1 cellular context compared by ENCODE assay signal in the genomic region with DNA sequence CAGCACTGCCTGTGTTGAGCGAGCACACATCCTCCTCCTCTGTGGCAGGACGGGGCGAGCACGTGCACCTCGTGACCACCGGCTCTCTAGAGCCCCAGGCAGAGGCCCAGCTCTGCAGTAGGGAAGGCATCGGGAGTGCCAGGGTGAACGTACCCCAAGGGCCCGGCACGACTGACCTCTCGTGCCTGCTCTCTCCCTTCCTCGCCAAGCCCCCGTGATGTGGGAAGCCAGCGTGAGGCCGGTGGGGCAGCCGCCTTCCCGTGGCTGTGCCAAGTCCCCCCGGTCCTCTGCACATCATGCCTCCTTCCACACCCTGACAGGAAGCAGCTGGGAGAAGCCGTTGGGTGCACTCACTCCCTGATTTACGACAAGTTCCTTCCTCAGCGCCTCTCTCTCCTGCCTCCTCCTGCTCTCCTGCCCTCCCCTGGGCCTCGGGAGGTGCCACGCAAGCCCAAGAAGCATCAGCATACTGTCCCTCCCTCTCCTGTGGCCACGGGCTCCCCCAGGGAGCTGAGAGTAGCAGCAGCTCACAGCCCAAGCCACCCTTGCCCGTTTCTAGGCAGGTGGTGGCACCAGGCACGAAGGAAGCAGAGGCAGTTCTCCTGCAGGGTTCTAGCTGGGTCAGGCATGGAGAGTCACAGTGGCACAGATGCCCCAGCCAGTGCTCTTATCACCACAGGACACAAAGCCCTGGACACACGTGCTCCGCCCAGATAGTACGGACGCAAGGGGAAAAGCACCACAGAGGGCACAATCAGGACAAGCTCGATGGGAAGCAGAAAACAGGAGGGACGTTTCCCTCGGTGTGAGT.
TF ChIP-seq lines count a peak whose summit lies in the region.

No MANE protein-coding gene starts in this region.

TF ChIP-seq in GM23338, 12 proteins besides CTCF, POLR2A, EP300 and RAD21 (continued from another document):
- TF ChIP-seq, protein P1, sequence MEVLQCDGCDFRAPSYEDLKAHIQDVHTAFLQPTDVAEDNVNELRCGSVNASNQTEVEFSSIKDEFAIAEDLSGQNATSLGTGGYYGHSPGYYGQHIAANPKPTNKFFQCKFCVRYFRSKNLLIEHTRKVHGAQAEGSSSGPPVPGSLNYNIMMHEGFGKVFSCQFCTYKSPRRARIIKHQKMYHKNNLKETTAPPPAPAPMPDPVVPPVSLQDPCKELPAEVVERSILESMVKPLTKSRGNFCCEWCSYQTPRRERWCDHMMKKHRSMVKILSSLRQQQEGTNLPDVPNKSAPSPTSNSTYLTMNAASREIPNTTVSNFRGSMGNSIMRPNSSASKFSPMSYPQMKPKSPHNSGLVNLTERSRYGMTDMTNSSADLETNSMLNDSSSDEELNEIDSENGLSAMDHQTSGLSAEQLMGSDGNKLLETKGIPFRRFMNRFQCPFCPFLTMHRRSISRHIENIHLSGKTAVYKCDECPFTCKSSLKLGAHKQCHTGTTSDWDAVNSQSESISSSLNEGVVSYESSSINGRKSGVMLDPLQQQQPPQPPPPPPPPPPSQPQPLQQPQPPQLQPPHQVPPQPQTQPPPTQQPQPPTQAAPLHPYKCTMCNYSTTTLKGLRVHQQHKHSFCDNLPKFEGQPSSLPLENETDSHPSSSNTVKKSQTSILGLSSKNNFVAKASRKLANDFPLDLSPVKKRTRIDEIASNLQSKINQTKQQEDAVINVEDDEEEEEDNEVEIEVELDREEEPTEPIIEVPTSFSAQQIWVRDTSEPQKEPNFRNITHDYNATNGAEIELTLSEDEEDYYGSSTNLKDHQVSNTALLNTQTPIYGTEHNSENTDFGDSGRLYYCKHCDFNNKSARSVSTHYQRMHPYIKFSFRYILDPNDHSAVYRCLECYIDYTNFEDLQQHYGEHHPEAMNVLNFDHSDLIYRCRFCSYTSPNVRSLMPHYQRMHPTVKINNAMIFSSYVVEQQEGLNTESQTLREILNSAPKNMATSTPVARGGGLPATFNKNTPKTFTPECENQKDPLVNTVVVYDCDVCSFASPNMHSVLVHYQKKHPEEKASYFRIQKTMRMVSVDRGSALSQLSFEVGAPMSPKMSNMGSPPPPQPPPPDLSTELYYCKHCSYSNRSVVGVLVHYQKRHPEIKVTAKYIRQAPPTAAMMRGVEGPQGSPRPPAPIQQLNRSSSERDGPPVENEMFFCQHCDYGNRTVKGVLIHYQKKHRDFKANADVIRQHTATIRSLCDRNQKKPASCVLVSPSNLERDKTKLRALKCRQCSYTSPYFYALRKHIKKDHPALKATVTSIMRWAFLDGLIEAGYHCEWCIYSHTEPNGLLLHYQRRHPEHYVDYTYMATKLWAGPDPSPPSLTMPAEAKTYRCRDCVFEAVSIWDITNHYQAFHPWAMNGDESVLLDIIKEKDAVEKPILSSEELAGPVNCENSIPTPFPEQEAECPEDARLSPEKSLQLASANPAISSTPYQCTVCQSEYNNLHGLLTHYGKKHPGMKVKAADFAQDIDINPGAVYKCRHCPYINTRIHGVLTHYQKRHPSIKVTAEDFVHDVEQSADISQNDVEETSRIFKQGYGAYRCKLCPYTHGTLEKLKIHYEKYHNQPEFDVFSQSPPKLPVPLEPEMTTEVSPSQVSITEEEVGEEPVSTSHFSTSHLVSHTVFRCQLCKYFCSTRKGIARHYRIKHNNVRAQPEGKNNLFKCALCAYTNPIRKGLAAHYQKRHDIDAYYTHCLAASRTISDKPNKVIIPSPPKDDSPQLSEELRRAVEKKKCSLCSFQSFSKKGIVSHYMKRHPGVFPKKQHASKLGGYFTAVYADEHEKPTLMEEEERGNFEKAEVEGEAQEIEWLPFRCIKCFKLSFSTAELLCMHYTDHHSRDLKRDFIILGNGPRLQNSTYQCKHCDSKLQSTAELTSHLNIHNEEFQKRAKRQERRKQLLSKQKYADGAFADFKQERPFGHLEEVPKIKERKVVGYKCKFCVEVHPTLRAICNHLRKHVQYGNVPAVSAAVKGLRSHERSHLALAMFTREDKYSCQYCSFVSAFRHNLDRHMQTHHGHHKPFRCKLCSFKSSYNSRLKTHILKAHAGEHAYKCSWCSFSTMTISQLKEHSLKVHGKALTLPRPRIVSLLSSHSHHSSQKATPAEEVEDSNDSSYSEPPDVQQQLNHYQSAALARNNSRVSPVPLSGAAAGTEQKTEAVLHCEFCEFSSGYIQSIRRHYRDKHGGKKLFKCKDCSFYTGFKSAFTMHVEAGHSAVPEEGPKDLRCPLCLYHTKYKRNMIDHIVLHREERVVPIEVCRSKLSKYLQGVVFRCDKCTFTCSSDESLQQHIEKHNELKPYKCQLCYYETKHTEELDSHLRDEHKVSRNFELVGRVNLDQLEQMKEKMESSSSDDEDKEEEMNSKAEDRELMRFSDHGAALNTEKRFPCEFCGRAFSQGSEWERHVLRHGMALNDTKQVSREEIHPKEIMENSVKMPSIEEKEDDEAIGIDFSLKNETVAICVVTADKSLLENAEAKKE (CRISPR knock-in tag; IDR thresholded peaks at IDR 0.05): no peak
- TF ChIP-seq, protein P2, sequence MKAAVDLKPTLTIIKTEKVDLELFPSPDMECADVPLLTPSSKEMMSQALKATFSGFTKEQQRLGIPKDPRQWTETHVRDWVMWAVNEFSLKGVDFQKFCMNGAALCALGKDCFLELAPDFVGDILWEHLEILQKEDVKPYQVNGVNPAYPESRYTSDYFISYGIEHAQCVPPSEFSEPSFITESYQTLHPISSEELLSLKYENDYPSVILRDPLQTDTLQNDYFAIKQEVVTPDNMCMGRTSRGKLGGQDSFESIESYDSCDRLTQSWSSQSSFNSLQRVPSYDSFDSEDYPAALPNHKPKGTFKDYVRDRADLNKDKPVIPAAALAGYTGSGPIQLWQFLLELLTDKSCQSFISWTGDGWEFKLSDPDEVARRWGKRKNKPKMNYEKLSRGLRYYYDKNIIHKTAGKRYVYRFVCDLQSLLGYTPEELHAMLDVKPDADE (IDR thresholded peaks at IDR 0.05): no peak
- TF ChIP-seq JUNB (IDR thresholded peaks at IDR 0.05; ENCODE audit: unreplicated experiment) (no peak), EZH2phosphoT487 (IDR thresholded peaks at IDR 0.05; ENCODE audit: unreplicated experiment) (no peak), STAT1 (IDR thresholded peaks at IDR 0.05; ENCODE audit: unreplicated experiment) (no peak), POLR2AphosphoS5 (IDR thresholded peaks at IDR 0.05; ENCODE audit: low read depth) (no peak), NANOG (IDR thresholded peaks at IDR 0.05; ENCODE audit: borderline replicate concordance) (no peak), CREB1 (CRISPR knock-in tag; IDR thresholded peaks at IDR 0.05; ENCODE audit: low read depth) (no peak)
- TF ChIP-seq, protein P3, sequence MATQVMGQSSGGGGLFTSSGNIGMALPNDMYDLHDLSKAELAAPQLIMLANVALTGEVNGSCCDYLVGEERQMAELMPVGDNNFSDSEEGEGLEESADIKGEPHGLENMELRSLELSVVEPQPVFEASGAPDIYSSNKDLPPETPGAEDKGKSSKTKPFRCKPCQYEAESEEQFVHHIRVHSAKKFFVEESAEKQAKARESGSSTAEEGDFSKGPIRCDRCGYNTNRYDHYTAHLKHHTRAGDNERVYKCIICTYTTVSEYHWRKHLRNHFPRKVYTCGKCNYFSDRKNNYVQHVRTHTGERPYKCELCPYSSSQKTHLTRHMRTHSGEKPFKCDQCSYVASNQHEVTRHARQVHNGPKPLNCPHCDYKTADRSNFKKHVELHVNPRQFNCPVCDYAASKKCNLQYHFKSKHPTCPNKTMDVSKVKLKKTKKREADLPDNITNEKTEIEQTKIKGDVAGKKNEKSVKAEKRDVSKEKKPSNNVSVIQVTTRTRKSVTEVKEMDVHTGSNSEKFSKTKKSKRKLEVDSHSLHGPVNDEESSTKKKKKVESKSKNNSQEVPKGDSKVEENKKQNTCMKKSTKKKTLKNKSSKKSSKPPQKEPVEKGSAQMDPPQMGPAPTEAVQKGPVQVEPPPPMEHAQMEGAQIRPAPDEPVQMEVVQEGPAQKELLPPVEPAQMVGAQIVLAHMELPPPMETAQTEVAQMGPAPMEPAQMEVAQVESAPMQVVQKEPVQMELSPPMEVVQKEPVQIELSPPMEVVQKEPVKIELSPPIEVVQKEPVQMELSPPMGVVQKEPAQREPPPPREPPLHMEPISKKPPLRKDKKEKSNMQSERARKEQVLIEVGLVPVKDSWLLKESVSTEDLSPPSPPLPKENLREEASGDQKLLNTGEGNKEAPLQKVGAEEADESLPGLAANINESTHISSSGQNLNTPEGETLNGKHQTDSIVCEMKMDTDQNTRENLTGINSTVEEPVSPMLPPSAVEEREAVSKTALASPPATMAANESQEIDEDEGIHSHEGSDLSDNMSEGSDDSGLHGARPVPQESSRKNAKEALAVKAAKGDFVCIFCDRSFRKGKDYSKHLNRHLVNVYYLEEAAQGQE (IDR thresholded peaks at IDR 0.05; ENCODE audit: unreplicated experiment): no peak
